24 cellular contexts compared by ENCODE assay signal in the genomic region with DNA sequence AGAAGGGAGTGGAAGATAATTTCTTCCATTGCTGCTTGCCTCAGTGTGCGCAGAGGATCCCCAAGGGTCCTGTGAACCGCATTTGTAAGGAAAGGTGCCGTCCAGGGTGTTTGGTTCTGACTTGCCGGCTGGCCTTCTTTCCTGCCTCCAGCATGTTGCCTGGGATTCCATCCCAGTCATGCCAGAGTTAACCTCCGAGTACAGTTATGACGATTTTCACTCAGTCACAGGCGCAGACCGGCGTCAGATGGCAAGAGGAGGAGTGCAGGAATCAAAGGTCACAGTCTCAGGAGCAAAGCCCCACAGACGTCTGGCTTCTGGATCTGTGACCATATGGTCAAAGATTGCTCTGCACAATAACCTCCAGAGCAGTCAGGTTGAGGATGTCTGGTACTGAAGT. TPM values are rescaled to one million over a fixed set of nuclear protein-coding genes. Genes with fewer than 3 reads are reported as not detected.
A peak's percentile ranks its signal among the peaks of the same experiment; 100 is the strongest.
DNase-seq lines count a peak whose midpoint lies in the region; ATAC-seq and TF ChIP-seq lines count a peak whose summit lies in the region.
"Had no signal": no experiment of that assay in that cellular context is flagged by ENCODE, and none has a peak within 500 bp of the region (broad histone marks: within the 10 kb centered on the region; RNA-seq: fewer than 3 reads in every experiment).

No MANE protein-coding gene starts in this region.

- no peaks in the 10 kb centered on the region for H3K9me3 Mint-ChIP-seq in type B pancreatic cell
- H3K9me3 Mint-ChIP-seq: naive thymus-derived CD4-positive, alpha-beta T cell had no signal

- WGBS in psoas muscle, 3 donors: 61 to 63% (median 63%) methylated on average over 10 of the region's 10 CpGs

- H3K27me3 Mint-ChIP-seq in type B pancreatic cell: peaks cover 15% of the 10 kb centered on the region

- intact Hi-C loops in cardiac septum (cut with DNase I) (loop anchor here (1.0 to 5.0 kb wide), 2 partner anchors 503 to 1273 kb away; no protein-coding TSS in a partner anchor), left ventricle myocardium superior (cut with micrococcal nuclease) (loop anchor here (2.0 kb wide), 1 partner anchor 504 kb away; no protein-coding TSS in a partner anchor), psoas muscle (cut with DNase I) (loop anchor here (1.0 to 10.0 kb wide), 4 partner anchors 503 to 1273 kb away; a partner anchor contains a TSS)

- no peak overlapping the region for H3K27ac ChIP-seq in psoas muscle
- H3K27ac ChIP-seq: BLaER1 treated with 17β-estradiol and CSF1 and Interleukin-3, amounts not matched to agents 10 nM and 100 nM; body of pancreas; spleen; thoracic aorta had no signal

- H3K36me3 ChIP-seq in psoas muscle (ENCODE audit: insufficient read depth in 1 of 2, low read depth in 1 of 2): no peaks in the 10 kb centered on the region
- H3K36me3 ChIP-seq: BLaER1 treated with 17β-estradiol and CSF1 and Interleukin-3, amounts not matched to agents 10 nM and 100 nM; spleen; thoracic aorta had no signal

- no peak for ATAC-seq in left ventricle myocardium superior
- ATAC-seq in left lobe of liver: peak; percentile 2
- ATAC-seq in GM21390 (IDR thresholded peaks at IDR 0.05; ENCODE audit: unreplicated experiment): no peak
- no peak for ATAC-seq in psoas muscle
- ATAC-seq: K562; naive thymus-derived CD4-positive, alpha-beta T cell; T-helper 17 cell had no signal

- no peak overlapping the region for H3K4me3 ChIP-seq in psoas muscle
- H3K4me3 ChIP-seq: BLaER1 treated with 17β-estradiol and CSF1 and Interleukin-3, amounts not matched to agents 10 nM and 100 nM; body of pancreas; K562; spleen; thoracic aorta had no signal

- no peak overlapping the region for H3K4me3 Mint-ChIP-seq in type B pancreatic cell
- H3K4me3 Mint-ChIP-seq: naive thymus-derived CD4-positive, alpha-beta T cell; T-helper 17 cell had no signal

- H3K9me3 ChIP-seq in psoas muscle: no peaks in the 10 kb centered on the region
- H3K9me3 ChIP-seq: BLaER1 treated with 17β-estradiol and CSF1 and Interleukin-3, amounts not matched to agents 10 nM and 100 nM; body of pancreas; spleen; thoracic aorta had no signal

- no peaks in the 10 kb centered on the region for H3K36me3 Mint-ChIP-seq in type B pancreatic cell
- H3K36me3 Mint-ChIP-seq: naive thymus-derived CD4-positive, alpha-beta T cell had no signal

- H3K4me1 ChIP-seq in psoas muscle: peaks cover 9% of the 10 kb centered on the region

- no peaks in the 10 kb centered on the region for H3K27me3 ChIP-seq in psoas muscle (ENCODE audit: insufficient read depth in 3 of 3, low read length in 2 of 3)
- H3K27me3 ChIP-seq: body of pancreas had no signal

- peaks cover 6% of the 10 kb centered on the region for H3K4me1 Mint-ChIP-seq in type B pancreatic cell (ENCODE audit: unreplicated experiment)

- H3K27ac Mint-ChIP-seq in type B pancreatic cell: no peak overlapping the region
- H3K27ac Mint-ChIP-seq: naive thymus-derived CD4-positive, alpha-beta T cell; T-helper 17 cell had no signal

- TF ChIP-seq CTCF in type B pancreatic cell (conservative IDR thresholded peaks at IDR 0.05): no peak
- no peak for TF ChIP-seq CTCF in psoas muscle (IDR thresholded peaks at IDR 0.05)

- DNase-seq in cardiac septum (ENCODE audit: low spot score) (peak; percentile 29), left ventricle myocardium superior (no peak), NCI-H82 treated with DMSO at 0.1 percent for 48 hours (lab: John Stamatoyannopoulos, UW; ENCODE audit: unreplicated experiment) (peak; percentile 92), left lobe of liver (ENCODE audit: low spot score) (peak; percentile 46), type B pancreatic cell (ENCODE audit: extremely low spot score, unreplicated experiment) (peak; percentile 44), COLO829 (ENCODE audit: low spot score) (no peak), psoas muscle (no peak)
- DNase-seq: activated CD4-positive, alpha-beta T cell treated with anti-CD3 and anti-CD28 coated beads for 4 hours; activated gamma-delta T cell; body of pancreas; mesendoderm; NCI-H2107; occipital lobe; retina; spleen; stimulated activated CD4-positive, alpha-beta T cell treated with anti-CD3 and anti-CD28 coated beads, Interleukin-2, amount 100 ng/mL, for 48 hours; stimulated activated naive CD4-positive, alpha-beta T cell treated with Interleukin-2 at 50 U/mL for 16 hours; T-helper 17 cell had no signal

RNA-seq across cellular contexts. Expression of a gene that starts 5.9 kb away (rescaled TPM):
- total RNA-seq in cardiac septum (29.6 TPM), left ventricle myocardium superior (54.0 TPM), left lobe of liver (17.5 TPM), type B pancreatic cell (ENCODE audit: low replicate concordance) (10.9 and 12.2 TPM in 2 replicates), psoas muscle (100 to 1,000 TPM in 1 of 4 donors, 10 to 100 TPM in 2, 1 to 10 TPM in 1; 2.4 to 185 (median 13.8) TPM)
- polyA plus RNA-seq in psoas muscle: 100 to 1,000 TPM in 2 of 3 donors, 10 to 100 TPM in 1; 30.7 to 288 (median 189) TPM
- total RNA-seq: MCF 10A had no signal

Comparison
In these comparisons a context has a peak if more than half of its experiments do, and no peak if none do; other contexts are left out.
1. DNase-seq: peak in cardiac septum (single experiment), NCI-H82 treated with DMSO at 0.1 percent for 48 hours (single experiment), left lobe of liver (single experiment) and type B pancreatic cell (single experiment); none in left ventricle myocardium superior (single experiment), COLO829 (single experiment) and psoas muscle (0 of 2).